ENCODE assay signal across 17 cellular contexts in genomic region chrX:70478521-70478920, GRCh38. TPM values are rescaled to one million over a fixed set of nuclear protein-coding genes. Genes with fewer than 3 reads are reported as not detected.
DNase-seq lines count a peak whose midpoint lies in the region; ATAC-seq, FAIRE-seq and TF ChIP-seq lines count a peak whose summit lies in the region.
"Had no signal": no experiment of that assay in that cellular context is flagged by ENCODE, and none has a peak within 500 bp of the region (broad histone marks: within the 10 kb centered on the region; RNA-seq: fewer than 3 reads in every experiment).

No MANE protein-coding gene starts in this region.

- H3K27me3 ChIP-seq in H9 (ENCODE audit: insufficient read depth, low read length): no peaks in the 10 kb centered on the region
- no peaks in the 10 kb centered on the region for H3K27me3 ChIP-seq in RWPE2 (ENCODE audit: insufficient read depth, poor library complexity, severe bottlenecking)
- H3K27me3 ChIP-seq in small intestine (ENCODE audit: control insufficient read depth in 2 of 2, insufficient read depth in 2 of 2, low read length in 2 of 2): no peaks in the 10 kb centered on the region
- no peaks in the 10 kb centered on the region for H3K27me3 ChIP-seq in effector memory CD4-positive, alpha-beta T cell (replicated peaks; ENCODE audit: control insufficient read depth, insufficient read depth, low read length, poor library complexity, severe bottlenecking)

- no peak overlapping the region for H3K4me2 ChIP-seq in H9 (ENCODE audit: insufficient read depth, insufficient read length, low read length)

- H3K14ac ChIP-seq in H9 (ENCODE audit: insufficient read depth, low read length): no peak overlapping the region

- H3K23me2 ChIP-seq in H9 (ENCODE audit: insufficient read length, low read depth, low read length, poor library complexity, severe bottlenecking): no peaks in the 10 kb centered on the region

- no peak overlapping the region for H3K4ac ChIP-seq in H9 (ENCODE audit: low read depth, low read length)

- H2BK20ac ChIP-seq in H9 (ENCODE audit: low read depth, low read length, poor library complexity, severe bottlenecking): no peak overlapping the region

- no peak overlapping the region for H3K4me3 ChIP-seq in RWPE2 (ENCODE audit: severe bottlenecking)
- H3K4me3 ChIP-seq in fibroblast of mammary gland (ENCODE audit: control insufficient read depth, low read depth, low read length): peak overlapping the region; percentile 7
- no peak overlapping the region for H3K4me3 ChIP-seq in small intestine (ENCODE audit: low read depth in 1 of 2, low read length in 2 of 2)
- H3K4me3 ChIP-seq in effector memory CD4-positive, alpha-beta T cell (ENCODE audit: insufficient read depth, low read depth, low read length, poor library complexity, severe bottlenecking): no peak overlapping the region

- no peaks in the 10 kb centered on the region for H4K20me1 ChIP-seq in H9 (ENCODE audit: control insufficient read depth, insufficient read depth, insufficient read length)

- H3K23ac ChIP-seq in H9 (ENCODE audit: insufficient read length, low read depth, low read length): no peak overlapping the region

- no peak overlapping the region for H4K8ac ChIP-seq in H9 (replicated peaks; ENCODE audit: insufficient read length, low read depth, low read length)

- FAIRE-seq in small intestine (lab: Jason Lieb, UNC): no peak

- H3K4me1 Mint-ChIP-seq in H9: peaks cover 76 to 84% of the 10 kb centered on the region in 2 experiments
- H3K4me1 Mint-ChIP-seq in activated naive CD4-positive, alpha-beta T cell treated with anti-CD3 and anti-CD28 coated beads, Interleukin-2, amount 10 ng/mL, durations not matched to agents 7 days and 5 days: no peaks in the 10 kb centered on the region

- H2BK120ac ChIP-seq in H9 (ENCODE audit: low read depth, low read length, poor library complexity, severe bottlenecking): no peak overlapping the region

- no peak overlapping the region for H3K56ac ChIP-seq in H9 (ENCODE audit: insufficient read length, low read depth, low read length)

- H2BK15ac ChIP-seq in H9 (ENCODE audit: low read depth, low read length): no peak overlapping the region

- H3K27ac Mint-ChIP-seq in H9: peak overlapping the region in 1 of 3 experiments; percentile 91; a peak in 2 of 7 replicates
- H3K27ac Mint-ChIP-seq in activated naive CD4-positive, alpha-beta T cell treated with anti-CD3 and anti-CD28 coated beads, Interleukin-2, amount 10 ng/mL, durations not matched to agents 7 days and 5 days: no peak overlapping the region
- H3K27ac Mint-ChIP-seq: CD4-positive, CD25-positive, alpha-beta regulatory T cell had no signal

- TF ChIP-seq CTCF in H9 (conservative IDR thresholded peaks at IDR 0.05) (no peak), RWPE2 (IDR thresholded peaks at IDR 0.05; ENCODE audit: poor library complexity, severe bottlenecking) (no peak), fibroblast of mammary gland (conservative IDR thresholded peaks at IDR 0.05; ENCODE audit: control insufficient read depth, insufficient read depth, low read depth, low read length) (no peak)

- CTCF ChIA-PET in activated naive CD4-positive, alpha-beta T cell treated with anti-CD3 and anti-CD28 coated beads, Interleukin-2, amount 10 ng/mL, durations not matched to agents 7 days and 5 days (lab: Charles Lee): no interaction called here

- H3K4me1 ChIP-seq in H9 (ENCODE audit: insufficient read depth, low read length) (peaks cover 14% of the 10 kb centered on the region; the same call in 1 of the 2 replicates), RWPE2 (ENCODE audit: insufficient read depth, poor library complexity, severe bottlenecking) (peaks cover 31% of the 10 kb centered on the region), small intestine (ENCODE audit: control insufficient read depth in 2 of 2, insufficient read depth in 1 of 2, low read depth in 1 of 2, low read length in 1 of 2) (peaks cover 0 to 9% of the 10 kb centered on the region in 2 donors)
- no peaks in the 10 kb centered on the region for H3K4me1 ChIP-seq in effector memory CD4-positive, alpha-beta T cell (ENCODE audit: control insufficient read depth, insufficient read depth, low read length, poor library complexity, severe bottlenecking)

- no peak for ATAC-seq in RWPE2 (ENCODE audit: low read depth)
- no peak for ATAC-seq in HG02970 (IDR thresholded peaks at IDR 0.05; ENCODE audit: low FRiP score, unreplicated experiment)
- ATAC-seq: left ventricle myocardium superior had no signal

- peaks cover 2% of the 10 kb centered on the region; the same call in 1 of the 2 replicates for H3K79me2 ChIP-seq in H9 (ENCODE audit: insufficient read depth, low read length)

- peaks cover 4% of the 10 kb centered on the region for H3K36me3 ChIP-seq in RWPE2 (ENCODE audit: low read depth)
- no peaks in the 10 kb centered on the region for H3K36me3 ChIP-seq in small intestine (ENCODE audit: control insufficient read depth in 2 of 2, insufficient read depth in 2 of 2, low read length in 2 of 2)
- no peaks in the 10 kb centered on the region for H3K36me3 ChIP-seq in effector memory CD4-positive, alpha-beta T cell (ENCODE audit: control insufficient read depth, insufficient read depth, low read length)

- H3K18ac ChIP-seq in H9 (ENCODE audit: insufficient read length, low read depth, low read length): no peak overlapping the region

- H3K36me3 Mint-ChIP-seq in H9 (ENCODE audit: insufficient read depth in 1 of 3, low read depth in 3 of 3): peaks cover 15 to 35% (median 24%) of the 10 kb centered on the region in 3 experiments
- peaks cover 6% of the 10 kb centered on the region for H3K36me3 Mint-ChIP-seq in activated naive CD4-positive, alpha-beta T cell treated with anti-CD3 and anti-CD28 coated beads, Interleukin-2, amount 10 ng/mL, durations not matched to agents 7 days and 5 days

- H4K91ac ChIP-seq in H9 (ENCODE audit: insufficient read length, low read depth, low read length): no peak overlapping the region

- no peak overlapping the region for H2AK5ac ChIP-seq in H9 (ENCODE audit: insufficient read length, low read length)

- no CpG with 5 or more reads among the region's 4 CpGs for WGBS in H9 (ENCODE audit: extremely low coverage, insufficient read length, low lambda C conversion rate)
- 59 to 74% (median 72%) methylated on average over 4 of the region's 4 CpGs for WGBS in small intestine, 3 donors

- H3K9me3 ChIP-seq in H9 (ENCODE audit: control insufficient read depth, low read depth, low read length) (peaks cover 30% of the 10 kb centered on the region), RWPE2 (ENCODE audit: severe bottlenecking) (no peaks in the 10 kb centered on the region), small intestine (ENCODE audit: control insufficient read depth, low read depth) (no peaks in the 10 kb centered on the region)
- H3K9me3 ChIP-seq in effector memory CD4-positive, alpha-beta T cell (ENCODE audit: control insufficient read depth, low read length): no peaks in the 10 kb centered on the region

- no peak for DNase-seq in H9
- no peak for DNase-seq in RWPE2 (ENCODE audit: low spot score)
- peak; percentile 63 for DNase-seq in fibroblast of mammary gland (ENCODE audit: low read depth)
- DNase-seq in small intestine: no peak
- no peak for DNase-seq in epidermal melanocyte (ENCODE audit: insufficient read length, low spot score)
- DNase-seq in effector memory CD4-positive, alpha-beta T cell: no peak
- no peak for DNase-seq in activated naive CD4-positive, alpha-beta T cell treated with anti-CD3 and anti-CD28 coated beads, Interleukin-2, amount 10 ng/mL, durations not matched to agents 7 days and 5 days
- DNase-seq: activated CD8-positive, alpha-beta memory T cell treated with anti-CD3 and anti-CD28 coated beads for 24 hours; activated naive CD4-positive, alpha-beta T cell treated with anti-CD3 and anti-CD28 coated beads, Interleukin-2, amount 50 U/mL, for 16 hours; CD4-positive, CD25-positive, alpha-beta regulatory T cell; left ventricle myocardium superior; NCI-H2107; stimulated activated CD4-positive, alpha-beta T cell treated with anti-CD3 and anti-CD28 coated beads, Interleukin-4, amount 100 ng/mL, for 1 hour; stimulated activated naive CD4-positive, alpha-beta T cell; T-helper 9 cell had no signal

- no peak overlapping the region for H2BK12ac ChIP-seq in H9 (ENCODE audit: insufficient read length, low read depth, low read length)

- H3K4me3 Mint-ChIP-seq in H9: peak overlapping the region in 1 of 2 experiments; percentile 42; a peak in 2 of 5 replicates
- H3K4me3 Mint-ChIP-seq in activated naive CD4-positive, alpha-beta T cell treated with anti-CD3 and anti-CD28 coated beads, Interleukin-2, amount 10 ng/mL, durations not matched to agents 7 days and 5 days: no peak overlapping the region
- H3K4me3 Mint-ChIP-seq: CD4-positive, CD25-positive, alpha-beta regulatory T cell had no signal

- peaks cover 58 to 69% of the 10 kb centered on the region in 2 experiments for H3K9me3 Mint-ChIP-seq in H9
- H3K9me3 Mint-ChIP-seq in activated naive CD4-positive, alpha-beta T cell treated with anti-CD3 and anti-CD28 coated beads, Interleukin-2, amount 10 ng/mL, durations not matched to agents 7 days and 5 days: no peaks in the 10 kb centered on the region
- H3K9me3 Mint-ChIP-seq: CD4-positive, CD25-positive, alpha-beta regulatory T cell had no signal

- H3K27ac ChIP-seq in H9 (ENCODE audit: insufficient read length, low read depth, low read length) (peak overlapping the region; percentile 46), RWPE2 (ENCODE audit: poor library complexity, severe bottlenecking) (peak overlapping the region; percentile 74), small intestine (ENCODE audit: low read depth in 1 of 2, low read length in 1 of 2) (peak overlapping the region; percentile 93)
- H3K27ac ChIP-seq in effector memory CD4-positive, alpha-beta T cell (ENCODE audit: insufficient read depth, low read length, poor library complexity, severe bottlenecking): no peak overlapping the region

- H2AFZ ChIP-seq in H9 (ENCODE audit: low read length): no peak overlapping the region

- H3T11ph ChIP-seq in H9 (ENCODE audit: low read length): no peak overlapping the region

- no peak overlapping the region for H3K9ac ChIP-seq in H9 (ENCODE audit: extremely low read depth, insufficient read length, low read length)

- no peak overlapping the region for H4K5ac ChIP-seq in H9 (ENCODE audit: insufficient read length, low read depth, low read length)

- H3K79me1 ChIP-seq in H9 (ENCODE audit: insufficient read depth, low read depth, low read length, poor library complexity, severe bottlenecking): peaks cover 6% of the 10 kb centered on the region

- no peaks in the 10 kb centered on the region for H3K27me3 Mint-ChIP-seq in H9 (ENCODE audit: low read depth)
- H3K27me3 Mint-ChIP-seq in activated naive CD4-positive, alpha-beta T cell treated with anti-CD3 and anti-CD28 coated beads, Interleukin-2, amount 10 ng/mL, durations not matched to agents 7 days and 5 days: no peaks in the 10 kb centered on the region
- H3K27me3 Mint-ChIP-seq: CD4-positive, CD25-positive, alpha-beta regulatory T cell had no signal

- H2BK5ac ChIP-seq in H9 (ENCODE audit: insufficient read length, low read length): no peak overlapping the region

RNA-seq across cellular contexts. Expression of gene DLG3, which starts 33.9 kb away (rescaled TPM):
- 71.2 and 71.6 TPM in 2 replicates for total RNA-seq in H9 (2021)
- polyA plus RNA-seq in small intestine: 10 to 100 TPM; 22.2 to 40.0 (median 27.6) TPM

RNA-seq across cellular contexts. Expression of gene GDPD2, which starts 55.4 kb away (rescaled TPM):
- total RNA-seq in H9 (2021): 13.9 and 14.1 TPM in 2 replicates
- 10 to 100 TPM in 2 of 3 donors, 1 to 10 TPM in 1; 2.6 to 26.4 (median 25.9) TPM for polyA plus RNA-seq in small intestine
- total RNA-seq: CD4-positive, CD25-positive, alpha-beta regulatory T cell; left ventricle myocardium superior; pulmonary artery endothelial cell had no signal
- polyA plus RNA-seq: CD4-positive, CD25-positive, alpha-beta regulatory T cell had no signal
